Comparison of ENCODE assay signal across 23 cellular contexts in the genomic region with DNA sequence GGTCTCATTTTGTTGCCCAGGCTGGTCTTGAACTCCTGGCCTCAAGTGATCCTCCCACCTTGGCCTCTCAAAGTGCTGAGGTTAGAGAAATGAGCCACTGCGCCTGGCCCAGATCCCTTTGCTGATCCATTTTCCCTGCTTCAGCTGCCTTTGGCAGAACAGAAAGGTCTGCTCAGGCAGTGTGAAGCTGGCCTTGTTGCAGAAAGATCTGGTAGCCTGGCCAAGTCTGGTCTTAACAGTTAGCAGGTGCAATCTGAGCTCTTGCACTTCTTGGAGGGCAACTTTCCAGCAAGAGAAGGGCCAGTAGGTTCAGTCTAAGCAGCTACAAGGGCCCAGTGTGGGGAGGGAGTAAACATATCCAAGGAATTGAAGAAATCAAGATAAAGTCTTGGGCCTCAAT. TPM values are rescaled to one million over a fixed set of nuclear protein-coding genes. Genes with fewer than 3 reads are reported as not detected.
DNase-seq lines count a peak whose midpoint lies in the region; ATAC-seq and TF ChIP-seq lines count a peak whose summit lies in the region.
"Had no signal": no experiment of that assay in that cellular context is flagged by ENCODE, and none has a peak within 500 bp of the region (broad histone marks: within the 10 kb centered on the region; RNA-seq: fewer than 3 reads in every experiment).

No MANE protein-coding gene starts in this region.

- no peak overlapping the region for H3K4me3 ChIP-seq in transverse colon
- H3K4me3 ChIP-seq: BLaER1 treated with 17β-estradiol and CSF1 and Interleukin-3, amounts not matched to agents 10 nM and 100 nM; heart left ventricle; thyroid gland had no signal

- TF ChIP-seq CTCF in transverse colon (IDR thresholded peaks at IDR 0.05), result no peak

- no peaks in the 10 kb centered on the region for H3K9me3 ChIP-seq in transverse colon
- H3K9me3 ChIP-seq: BLaER1 treated with 17β-estradiol and CSF1 and Interleukin-3, amounts not matched to agents 10 nM and 100 nM; heart left ventricle; thyroid gland had no signal

- DNase-seq in NCI-H2029 treated with DMSO at 0.1 percent for 48 hours (lab: John Stamatoyannopoulos, UW), result peak; percentile 22
- DNase-seq in NCI-H2029 (lab: John Stamatoyannopoulos, UW), result no peak
- DNase-seq in cerebellar cortex (ENCODE audit: low spot score), result peak; percentile 31
- peak; percentile 32 for DNase-seq in myocyte (ENCODE audit: low read depth)
- DNase-seq in transverse colon, result no peak
- DNase-seq in activated naive CD4-positive, alpha-beta T cell treated with anti-CD3 and anti-CD28 coated beads, Interleukin-2, amount 50 U/mL, for 16 hours, result no peak
- no peak for DNase-seq in caudate nucleus (lab: John Stamatoyannopoulos, UW)
- DNase-seq: activated CD8-positive, alpha-beta memory T cell treated with anti-CD3 and anti-CD28 coated beads, Interleukin-2, amount 50 U/mL, for 4 hours; activated naive CD8-positive, alpha-beta T cell treated with anti-CD3 and anti-CD28 coated beads, Interleukin-2, amount 50 U/mL, for 24 hours; Calu3; midbrain; NCI-H1417 treated with DMSO at 0.1 percent for 48 hours; NCI-H526; nephron progenitor cell; posterior cingulate gyrus; RPMI8226; stimulated activated CD4-positive, alpha-beta T cell treated with anti-CD3 and anti-CD28 coated beads, Interleukin-1b, Interleukin-23, amount 100 ng/mL, for 48 hours; thyroid gland had no signal

- intact Hi-C loops in transverse colon (cut with DNase I; ENCODE audit: low total_unique reads), result loop anchor here (5.0 kb wide), 1 partner anchor 669 kb away; no protein-coding TSS in a partner anchor

- in situ Hi-C loops in transverse colon (cut with MboI; ENCODE audit: low pct_ligation_motif_present in 1 of 4, low pct_unique_long_range_greater_than_20kb in 1 of 4, low sequenced_read_pairs in 3 of 4), result no loop called here

- H3K27ac ChIP-seq in transverse colon (peak overlapping the region; percentile 62 to 82 (median 80)), caudate nucleus (ENCODE audit: low read depth, low read length) (no peak overlapping the region)
- H3K27ac ChIP-seq: BLaER1 treated with 17β-estradiol and CSF1 and Interleukin-3, amounts not matched to agents 10 nM and 100 nM; HL-60 had no signal

- no peak for ATAC-seq in GM18511 (IDR thresholded peaks at IDR 0.05; ENCODE audit: unreplicated experiment)
- ATAC-seq: activated naive CD8-positive, alpha-beta T cell treated with anti-CD3 and anti-CD28 coated beads, Interleukin-2, amount 50 U/mL, for 24 hours; stimulated activated memory B cell treated with anti-CD40 and anti-IgM and Interleukin-4, amounts not matched to agents 10 μg/mL and 1 μg/mL and 100 μg/mL, for 72 hours had no signal

- H3K27me3 ChIP-seq in transverse colon, result no peaks in the 10 kb centered on the region
- H3K27me3 ChIP-seq: BLaER1 treated with 17β-estradiol and CSF1 and Interleukin-3, amounts not matched to agents 10 nM and 100 nM; heart left ventricle; thyroid gland had no signal

- no peak for TF ChIP-seq POLR2A in transverse colon (IDR thresholded peaks at IDR 0.05)

- WGBS in transverse colon (ENCODE audit: low coverage in 1 of 2), 2 donors, result 79% methylated on average over 1 of the region's 1 CpG; no CpG with 5 or more reads in 1 of the 2 donors

- no peaks in the 10 kb centered on the region for H3K36me3 ChIP-seq in transverse colon
- H3K36me3 ChIP-seq: heart left ventricle, thyroid gland had no signal

- no peak for TF ChIP-seq EP300 in transverse colon (IDR thresholded peaks at IDR 0.05; ENCODE audit: low read depth)

- H3K4me1 ChIP-seq in transverse colon, result peaks cover 7 to 74% (median 53%) of the 10 kb centered on the region in 4 donors

RNA-seq across cellular contexts. Expression of a gene that starts 38.8 kb away (rescaled TPM):
- total RNA-seq in myocyte (3.4 and 4.5 TPM in 2 replicates), transverse colon (10 to 100 TPM; 34.6 to 82.7 (median 72.3) TPM)
- polyA plus RNA-seq in myocyte (2012), result 15.1 TPM

Comparison
In these comparisons a context has a peak if more than half of its experiments do, and no peak if none do; other contexts are left out.
1. DNase-seq: peak in NCI-H2029 treated with DMSO at 0.1 percent for 48 hours (single experiment), cerebellar cortex (single experiment) and myocyte (single experiment); none in NCI-H2029 (single experiment), transverse colon (single experiment), activated naive CD4-positive, alpha-beta T cell treated with anti-CD3 and anti-CD28 coated beads, Interleukin-2, amount 50 U/mL, for 16 hours (single experiment) and caudate nucleus (0 of 61).